ENCODE assay signal across 12 cellular contexts in the genomic region with DNA sequence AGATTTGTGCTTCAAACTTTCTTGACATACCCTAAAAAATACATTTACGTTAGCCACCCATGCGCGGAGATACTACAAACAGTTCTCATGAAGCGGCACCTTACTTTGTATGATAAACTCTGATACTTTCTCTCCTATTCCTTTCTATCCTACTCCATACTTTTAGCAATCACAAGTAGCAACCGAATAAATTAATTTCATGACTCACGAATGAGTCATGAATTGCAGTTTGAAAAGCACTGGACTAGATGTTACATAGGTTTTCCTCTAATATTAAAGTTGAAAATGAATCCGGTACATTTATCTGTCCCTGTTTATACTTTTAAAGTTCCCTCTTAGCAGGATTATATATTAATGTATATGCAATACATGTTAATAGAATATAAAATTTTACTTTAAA.
DNase-seq lines count a peak whose midpoint lies in the region; ATAC-seq and TF ChIP-seq lines count a peak whose summit lies in the region.
"Had no signal": no experiment of that assay in that cellular context is flagged by ENCODE, and none has a peak within 500 bp of the region (broad histone marks: within the 10 kb centered on the region; RNA-seq: fewer than 3 reads in every experiment).

No MANE protein-coding gene starts in this region.

- 77% methylated on average over 7 of the region's 7 CpGs for WGBS in esophagus muscularis mucosa

- TF ChIP-seq CTCF in Caco-2 (IDR thresholded peaks at IDR 0.05; ENCODE audit: insufficient read depth in 1 of 2, low read depth in 1 of 2, low read length in 1 of 2, severe bottlenecking in 1 of 2, unreplicated experiment in 1 of 2): no peak
- no peak for TF ChIP-seq CTCF in RWPE1 (conservative IDR thresholded peaks at IDR 0.05; ENCODE audit: low read depth)
- no peak for TF ChIP-seq CTCF in esophagus muscularis mucosa (IDR thresholded peaks at IDR 0.05)

- H3K36me3 ChIP-seq in Caco-2 (ENCODE audit: control insufficient read depth, insufficient read depth, low read length): no peaks in the 10 kb centered on the region
- H3K36me3 ChIP-seq in esophagus muscularis mucosa: no peaks in the 10 kb centered on the region
- H3K36me3 ChIP-seq: lower lobe of right lung had no signal

- H3K4me3 Mint-ChIP-seq in Caco-2 (ENCODE audit: unreplicated experiment): no peak overlapping the region
- H3K4me3 Mint-ChIP-seq in stimulated activated naive CD8-positive, alpha-beta T cell treated with anti-CD3 and anti-CD28 coated beads, Interleukin-15, amount 100 ng/mL, for 72 hours: no peak overlapping the region
- no peak overlapping the region for H3K4me3 Mint-ChIP-seq in activated CD4-positive, alpha-beta memory T cell treated with anti-CD3 and anti-CD28 coated beads for 36 hours
- H3K4me3 Mint-ChIP-seq: CD4-positive, CD25-positive, alpha-beta regulatory T cell had no signal

- DNase-seq in Caco-2 (no peak), RWPE1 (ENCODE audit: low spot score) (peak; percentile 62), esophagus muscularis mucosa (ENCODE audit: extremely low spot score) (no peak), putamen (ENCODE audit: low spot score) (peak; percentile 23), NCI-H128 (lab: John Stamatoyannopoulos, UW; ENCODE audit: unreplicated experiment) (no peak)
- no peak for DNase-seq in stimulated activated naive CD8-positive, alpha-beta T cell treated with anti-CD3 and anti-CD28 coated beads, Interleukin-15, amount 100 ng/mL, for 72 hours
- DNase-seq in activated CD4-positive, alpha-beta memory T cell treated with anti-CD3 and anti-CD28 coated beads for 36 hours: no peak
- DNase-seq: CD4-positive, CD25-positive, alpha-beta regulatory T cell; lower lobe of right lung; NCI-H774 had no signal

- POLR2A ChIA-PET in Caco-2 (lab: Charles Lee): no interaction called here
- POLR2A ChIA-PET in RWPE1 (lab: Yijun Ruan, JAX; ENCODE audit: low non-redundant PET): no interaction called here
- POLR2A ChIA-PET in activated CD4-positive, alpha-beta memory T cell treated with anti-CD3 and anti-CD28 coated beads for 36 hours (lab: Charles Lee): no interaction called here

- no TSS peak for BruUV-seq in Caco-2 (replicated peaks; lab: Mats Ljungman, UMichigan)

- H3K9me3 ChIP-seq in Caco-2 (no peaks in the 10 kb centered on the region), esophagus muscularis mucosa (no peaks in the 10 kb centered on the region)
- H3K9me3 ChIP-seq: lower lobe of right lung had no signal

- CTCF ChIA-PET in Caco-2 (lab: Charles Lee) (no interaction called here), RWPE1 (lab: Yijun Ruan, JAX) (interaction anchor here (0.8 kb wide), 1 partner anchor 169 kb away, joined by 3 read pairs; no protein-coding TSS in a partner anchor)
- CTCF ChIA-PET in activated CD4-positive, alpha-beta memory T cell treated with anti-CD3 and anti-CD28 coated beads for 36 hours (lab: Charles Lee): no interaction called here

- H3K4me3 ChIP-seq in Caco-2 (ENCODE audit: low read depth, low read length) (no peak overlapping the region), esophagus muscularis mucosa (no peak overlapping the region)
- H3K4me3 ChIP-seq: GM12878, lower lobe of right lung had no signal

- H3K4me1 ChIP-seq in Caco-2 (peaks cover 23% of the 10 kb centered on the region), esophagus muscularis mucosa (peaks cover 7 to 20% (median 13%) of the 10 kb centered on the region in 4 donors)
- H3K4me1 ChIP-seq: lower lobe of right lung had no signal

- no peaks in the 10 kb centered on the region for H3K27me3 Mint-ChIP-seq in Caco-2 (ENCODE audit: insufficient read depth, unreplicated experiment)
- no peaks in the 10 kb centered on the region for H3K27me3 Mint-ChIP-seq in stimulated activated naive CD8-positive, alpha-beta T cell treated with anti-CD3 and anti-CD28 coated beads, Interleukin-15, amount 100 ng/mL, for 72 hours
- no peaks in the 10 kb centered on the region for H3K27me3 Mint-ChIP-seq in activated CD4-positive, alpha-beta memory T cell treated with anti-CD3 and anti-CD28 coated beads for 36 hours
- H3K27me3 Mint-ChIP-seq: CD4-positive, CD25-positive, alpha-beta regulatory T cell had no signal

- intact Hi-C loops in Caco-2 (cut with micrococcal nuclease; ENCODE audit: unreplicated experiment) (no loop called here), esophagus muscularis mucosa (cut with DNase I) (no loop called here)
- intact Hi-C loops in activated CD4-positive, alpha-beta memory T cell treated with anti-CD3 and anti-CD28 coated beads for 36 hours (cut with micrococcal nuclease): no loop called here

- H3K27me3 ChIP-seq in Caco-2 (replicated peaks; ENCODE audit: control insufficient read depth, insufficient read depth, low read length) (no peaks in the 10 kb centered on the region), esophagus muscularis mucosa (no peaks in the 10 kb centered on the region)

- no peak for TF ChIP-seq POLR2A in esophagus muscularis mucosa (IDR thresholded peaks at IDR 0.05; ENCODE audit: low read depth)

- TF ChIP-seq EP300 in esophagus muscularis mucosa (IDR thresholded peaks at IDR 0.05): no peak

- no peak for ATAC-seq in stimulated activated naive CD8-positive, alpha-beta T cell treated with anti-CD3 and anti-CD28 coated beads, Interleukin-15, amount 100 ng/mL, for 72 hours
- ATAC-seq in GM19023 (IDR thresholded peaks at IDR 0.05; ENCODE audit: unreplicated experiment): no peak
- ATAC-seq: GM12878 had no signal

- H3K9me3 Mint-ChIP-seq in Caco-2 (ENCODE audit: unreplicated experiment): no peaks in the 10 kb centered on the region
- H3K9me3 Mint-ChIP-seq in stimulated activated naive CD8-positive, alpha-beta T cell treated with anti-CD3 and anti-CD28 coated beads, Interleukin-15, amount 100 ng/mL, for 72 hours: no peaks in the 10 kb centered on the region
- no peaks in the 10 kb centered on the region for H3K9me3 Mint-ChIP-seq in activated CD4-positive, alpha-beta memory T cell treated with anti-CD3 and anti-CD28 coated beads for 36 hours
- H3K9me3 Mint-ChIP-seq: CD4-positive, CD25-positive, alpha-beta regulatory T cell had no signal

- H3K27ac ChIP-seq in RWPE1: no peak overlapping the region
- H3K27ac ChIP-seq in esophagus muscularis mucosa (replicated peaks in 1 of 4): peak overlapping the region; percentile 46 to 53 (median 52)

- H3K27ac Mint-ChIP-seq in Caco-2 (ENCODE audit: unreplicated experiment): peak overlapping the region; percentile 29
- H3K27ac Mint-ChIP-seq in stimulated activated naive CD8-positive, alpha-beta T cell treated with anti-CD3 and anti-CD28 coated beads, Interleukin-15, amount 100 ng/mL, for 72 hours: no peak overlapping the region
- no peak overlapping the region for H3K27ac Mint-ChIP-seq in activated CD4-positive, alpha-beta memory T cell treated with anti-CD3 and anti-CD28 coated beads for 36 hours

- H3K36me3 Mint-ChIP-seq in Caco-2 (ENCODE audit: insufficient read depth, unreplicated experiment): no peaks in the 10 kb centered on the region
- H3K36me3 Mint-ChIP-seq in activated CD4-positive, alpha-beta memory T cell treated with anti-CD3 and anti-CD28 coated beads for 36 hours: peaks cover 9% of the 10 kb centered on the region

- peaks cover 22% of the 10 kb centered on the region for H3K4me1 Mint-ChIP-seq in Caco-2 (ENCODE audit: low read depth, unreplicated experiment)
- H3K4me1 Mint-ChIP-seq in stimulated activated naive CD8-positive, alpha-beta T cell treated with anti-CD3 and anti-CD28 coated beads, Interleukin-15, amount 100 ng/mL, for 72 hours: peaks cover 55% of the 10 kb centered on the region
- peaks cover 29% of the 10 kb centered on the region for H3K4me1 Mint-ChIP-seq in activated CD4-positive, alpha-beta memory T cell treated with anti-CD3 and anti-CD28 coated beads for 36 hours (ENCODE audit: low read depth)

Comparison
In these comparisons a context has a peak if more than half of its experiments do, and no peak if none do; other contexts are left out.
1. DNase-seq: peak in RWPE1 (single experiment) and putamen (single experiment); none in Caco-2 (0 of 2), esophagus muscularis mucosa (single experiment), stimulated activated naive CD8-positive, alpha-beta T cell treated with anti-CD3 and anti-CD28 coated beads, Interleukin-15, amount 100 ng/mL, for 72 hours (0 of 2), NCI-H128 (single experiment) and activated CD4-positive, alpha-beta memory T cell treated with anti-CD3 and anti-CD28 coated beads for 36 hours (single experiment).